In the genomic region with DNA sequence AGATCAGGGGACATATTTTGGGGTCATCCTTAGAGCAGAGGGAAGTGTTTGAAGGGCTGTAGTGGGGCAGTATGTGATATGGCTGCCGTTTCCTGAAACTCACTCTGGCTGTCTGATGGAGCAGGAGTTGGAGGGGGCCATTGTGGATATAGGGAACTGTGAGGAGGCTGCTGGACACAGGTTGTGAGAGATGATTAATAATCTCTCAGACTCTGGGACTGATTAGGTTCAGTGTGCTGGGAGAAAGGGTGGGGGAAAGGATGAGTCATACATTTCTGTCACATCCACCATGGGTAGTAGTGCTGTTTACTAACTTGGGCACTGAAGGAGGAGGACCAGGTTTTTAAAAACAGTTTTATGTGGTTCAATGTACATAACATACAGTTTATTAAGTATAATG, we compare ENCODE assay signal across 11 cellular contexts. TPM values are rescaled to one million over a fixed set of nuclear protein-coding genes. Genes with fewer than 3 reads are reported as not detected.
DNase-seq lines count a peak whose midpoint lies in the region; ATAC-seq and TF ChIP-seq lines count a peak whose summit lies in the region.
"Had no signal": no experiment of that assay in that cellular context is flagged by ENCODE, and none has a peak within 500 bp of the region (broad histone marks: within the 10 kb centered on the region; RNA-seq: fewer than 3 reads in every experiment).

No MANE protein-coding gene starts in this region.

- H3K27me3 ChIP-seq in BJ (ENCODE audit: control insufficient read depth, insufficient read depth, low read length) (no peaks in the 10 kb centered on the region), WERI-Rb-1 (ENCODE audit: insufficient read depth, low read depth, severe bottlenecking) (no peaks in the 10 kb centered on the region)
- H3K27me3 ChIP-seq: right lobe of liver, stomach had no signal

- TF ChIP-seq CTCF in BJ (IDR thresholded peaks at IDR 0.05; ENCODE audit: insufficient read depth, low read depth, low read length): no peak
- no peak for TF ChIP-seq CTCF in HEK293 (tag by site-specific recombination; IDR thresholded peaks at IDR 0.05)
- TF ChIP-seq CTCF in WERI-Rb-1 (IDR thresholded peaks at IDR 0.05; ENCODE audit: low read depth, low read length): no peak
- no peak for TF ChIP-seq CTCF in osteocyte (IDR thresholded peaks at IDR 0.05)

- peak; percentile 27 for DNase-seq in BJ (ENCODE audit: low read depth)
- DNase-seq in WERI-Rb-1: peak; percentile 7
- peak; percentile 50 for DNase-seq in hepatic stellate cell (ENCODE audit: low spot score)
- no peak for DNase-seq in osteocyte (ENCODE audit: extremely low spot score, unreplicated experiment)
- DNase-seq: right lobe of liver, stomach had no signal

- H3K36me3 ChIP-seq in BJ (ENCODE audit: control insufficient read depth, insufficient read depth, low read length): no peaks in the 10 kb centered on the region
- H3K36me3 ChIP-seq in HEK293 (ENCODE audit: control insufficient read depth in 2 of 2, insufficient read depth in 1 of 2, low read length in 2 of 2): no peaks in the 10 kb centered on the region
- no peaks in the 10 kb centered on the region for H3K36me3 ChIP-seq in WERI-Rb-1
- H3K36me3 ChIP-seq: right lobe of liver, stomach had no signal

- H3K27ac ChIP-seq in HEK293 (ENCODE audit: extremely low read depth, low read depth, low read length): no peak overlapping the region
- H3K27ac ChIP-seq in WERI-Rb-1: no peak overlapping the region
- H3K27ac ChIP-seq: right lobe of liver, stomach, VCaP had no signal

- POLR2A ChIA-PET in BJ (lab: Charles Lee): no interaction called here
- POLR2A ChIA-PET in HEK293 (lab: Yijun Ruan, JAX): no interaction called here

- CTCF ChIA-PET in BJ (lab: Yijun Ruan, JAX): no interaction called here
- CTCF ChIA-PET in HEK293 (lab: Yijun Ruan, JAX): interaction anchor here (0.6 kb wide), 1 partner anchor 32 kb away, joined by 4 read pairs; no protein-coding TSS in a partner anchor

- H3K4me1 Mint-ChIP-seq in osteocyte (ENCODE audit: unreplicated experiment): peaks cover 35% of the 10 kb centered on the region

- H3K9me3 Mint-ChIP-seq in osteocyte (ENCODE audit: unreplicated experiment): no peaks in the 10 kb centered on the region

- H3K4me3 Mint-ChIP-seq in osteocyte (ENCODE audit: unreplicated experiment): no peak overlapping the region

- no peaks in the 10 kb centered on the region for H3K9me3 ChIP-seq in HEK293 (ENCODE audit: control insufficient read depth, insufficient read depth, low read depth, low read length)
- H3K9me3 ChIP-seq in WERI-Rb-1 (ENCODE audit: severe bottlenecking): no peaks in the 10 kb centered on the region
- H3K9me3 ChIP-seq: right lobe of liver, stomach had no signal

- peaks cover 13% of the 10 kb centered on the region for H3K4me1 ChIP-seq in HEK293 (ENCODE audit: control insufficient read depth, insufficient read depth, low read length)

- H3K4me3 ChIP-seq in BJ (ENCODE audit: low read depth, low read length) (no peak overlapping the region), HEK293 (ENCODE audit: low read depth, low read length) (no peak overlapping the region), WERI-Rb-1 (ENCODE audit: low read depth, low read length) (no peak overlapping the region)
- H3K4me3 ChIP-seq: right lobe of liver, stomach had no signal

- no peaks in the 10 kb centered on the region for H3K27me3 Mint-ChIP-seq in osteocyte (ENCODE audit: unreplicated experiment)

- no peaks in the 10 kb centered on the region for H3K36me3 Mint-ChIP-seq in osteocyte (ENCODE audit: unreplicated experiment)

- no peak for ATAC-seq in HG03432 (IDR thresholded peaks at IDR 0.05; ENCODE audit: unreplicated experiment)
- ATAC-seq in HG02678 (IDR thresholded peaks at IDR 0.05; ENCODE audit: unreplicated experiment): no peak
- ATAC-seq in GM18867 (IDR thresholded peaks at IDR 0.05; ENCODE audit: unreplicated experiment): no peak

- H3K27ac Mint-ChIP-seq in osteocyte (ENCODE audit: unreplicated experiment): no peak overlapping the region

TF ChIP-seq in HEK293, 187 proteins besides CTCF, POLR2A, EP300 and RAD21 (continues in another document):
- TF ChIP-seq, protein P1, sequence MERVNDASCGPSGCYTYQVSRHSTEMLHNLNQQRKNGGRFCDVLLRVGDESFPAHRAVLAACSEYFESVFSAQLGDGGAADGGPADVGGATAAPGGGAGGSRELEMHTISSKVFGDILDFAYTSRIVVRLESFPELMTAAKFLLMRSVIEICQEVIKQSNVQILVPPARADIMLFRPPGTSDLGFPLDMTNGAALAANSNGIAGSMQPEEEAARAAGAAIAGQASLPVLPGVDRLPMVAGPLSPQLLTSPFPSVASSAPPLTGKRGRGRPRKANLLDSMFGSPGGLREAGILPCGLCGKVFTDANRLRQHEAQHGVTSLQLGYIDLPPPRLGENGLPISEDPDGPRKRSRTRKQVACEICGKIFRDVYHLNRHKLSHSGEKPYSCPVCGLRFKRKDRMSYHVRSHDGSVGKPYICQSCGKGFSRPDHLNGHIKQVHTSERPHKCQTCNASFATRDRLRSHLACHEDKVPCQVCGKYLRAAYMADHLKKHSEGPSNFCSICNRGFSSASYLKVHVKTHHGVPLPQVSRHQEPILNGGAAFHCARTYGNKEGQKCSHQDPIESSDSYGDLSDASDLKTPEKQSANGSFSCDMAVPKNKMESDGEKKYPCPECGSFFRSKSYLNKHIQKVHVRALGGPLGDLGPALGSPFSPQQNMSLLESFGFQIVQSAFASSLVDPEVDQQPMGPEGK (tag by site-specific recombination; IDR thresholded peaks at IDR 0.05): peak; percentile 56; the same call in 1 of the 2 replicates
- TF ChIP-seq, protein P2, sequence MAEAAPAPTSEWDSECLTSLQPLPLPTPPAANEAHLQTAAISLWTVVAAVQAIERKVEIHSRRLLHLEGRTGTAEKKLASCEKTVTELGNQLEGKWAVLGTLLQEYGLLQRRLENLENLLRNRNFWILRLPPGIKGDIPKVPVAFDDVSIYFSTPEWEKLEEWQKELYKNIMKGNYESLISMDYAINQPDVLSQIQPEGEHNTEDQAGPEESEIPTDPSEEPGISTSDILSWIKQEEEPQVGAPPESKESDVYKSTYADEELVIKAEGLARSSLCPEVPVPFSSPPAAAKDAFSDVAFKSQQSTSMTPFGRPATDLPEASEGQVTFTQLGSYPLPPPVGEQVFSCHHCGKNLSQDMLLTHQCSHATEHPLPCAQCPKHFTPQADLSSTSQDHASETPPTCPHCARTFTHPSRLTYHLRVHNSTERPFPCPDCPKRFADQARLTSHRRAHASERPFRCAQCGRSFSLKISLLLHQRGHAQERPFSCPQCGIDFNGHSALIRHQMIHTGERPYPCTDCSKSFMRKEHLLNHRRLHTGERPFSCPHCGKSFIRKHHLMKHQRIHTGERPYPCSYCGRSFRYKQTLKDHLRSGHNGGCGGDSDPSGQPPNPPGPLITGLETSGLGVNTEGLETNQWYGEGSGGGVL (tag by site-specific recombination; IDR thresholded peaks at IDR 0.05): peak; percentile 65
- TF ChIP-seq ZBTB21 (tag by site-specific recombination; IDR thresholded peaks at IDR 0.05): no peak
- TF ChIP-seq ZNF114 (tag by site-specific recombination; IDR thresholded peaks at IDR 0.05): no peak
- peak; percentile 21; the same call in 1 of the 2 replicates for TF ChIP-seq ZNF366 (tag by site-specific recombination; conservative IDR thresholded peaks at IDR 0.05)
- 0 out of 2 replicates have a peak, but pooled peaks have one; percentile 11 for TF ChIP-seq ZEB2 (tag by site-specific recombination; IDR thresholded peaks at IDR 0.05)
- TF ChIP-seq, protein P3, sequence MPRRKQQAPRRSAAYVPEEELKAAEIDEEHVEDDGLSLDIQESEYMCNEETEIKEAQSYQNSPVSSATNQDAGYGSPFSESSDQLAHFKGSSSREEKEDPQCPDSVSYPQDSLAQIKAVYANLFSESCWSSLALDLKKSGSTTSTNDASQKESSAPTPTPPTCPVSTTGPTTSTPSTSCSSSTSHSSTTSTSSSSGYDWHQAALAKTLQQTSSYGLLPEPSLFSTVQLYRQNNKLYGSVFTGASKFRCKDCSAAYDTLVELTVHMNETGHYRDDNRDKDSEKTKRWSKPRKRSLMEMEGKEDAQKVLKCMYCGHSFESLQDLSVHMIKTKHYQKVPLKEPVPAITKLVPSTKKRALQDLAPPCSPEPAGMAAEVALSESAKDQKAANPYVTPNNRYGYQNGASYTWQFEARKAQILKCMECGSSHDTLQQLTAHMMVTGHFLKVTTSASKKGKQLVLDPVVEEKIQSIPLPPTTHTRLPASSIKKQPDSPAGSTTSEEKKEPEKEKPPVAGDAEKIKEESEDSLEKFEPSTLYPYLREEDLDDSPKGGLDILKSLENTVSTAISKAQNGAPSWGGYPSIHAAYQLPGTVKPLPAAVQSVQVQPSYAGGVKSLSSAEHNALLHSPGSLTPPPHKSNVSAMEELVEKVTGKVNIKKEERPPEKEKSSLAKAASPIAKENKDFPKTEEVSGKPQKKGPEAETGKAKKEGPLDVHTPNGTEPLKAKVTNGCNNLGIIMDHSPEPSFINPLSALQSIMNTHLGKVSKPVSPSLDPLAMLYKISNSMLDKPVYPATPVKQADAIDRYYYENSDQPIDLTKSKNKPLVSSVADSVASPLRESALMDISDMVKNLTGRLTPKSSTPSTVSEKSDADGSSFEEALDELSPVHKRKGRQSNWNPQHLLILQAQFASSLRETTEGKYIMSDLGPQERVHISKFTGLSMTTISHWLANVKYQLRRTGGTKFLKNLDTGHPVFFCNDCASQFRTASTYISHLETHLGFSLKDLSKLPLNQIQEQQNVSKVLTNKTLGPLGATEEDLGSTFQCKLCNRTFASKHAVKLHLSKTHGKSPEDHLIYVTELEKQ (tag by site-specific recombination; IDR thresholded peaks at IDR 0.05; ENCODE audit: borderline replicate concordance): peak; percentile 27; the same call in 1 of the 2 replicates
- TF ChIP-seq TRIM28 (IDR thresholded peaks at IDR 0.05; ENCODE audit: borderline replicate concordance, low read length): no peak; the same call in 1 of the 2 replicates
- TF ChIP-seq ZNF707 (tag by site-specific recombination; IDR thresholded peaks at IDR 0.05): no peak
- 0 out of 2 replicates have a peak, but pooled peaks have one; percentile 37 for TF ChIP-seq PRDM1 (tag by site-specific recombination; IDR thresholded peaks at IDR 0.05)
- no peak for TF ChIP-seq ZNF830 (tag by site-specific recombination; IDR thresholded peaks at IDR 0.05; ENCODE audit: low read depth)
- TF ChIP-seq SP7 (tag by site-specific recombination; IDR thresholded peaks at IDR 0.05): peak; percentile 51; the same call in 1 of the 2 replicates

RNA-seq across cellular contexts. Expression of a gene that starts 4.8 kb away (rescaled TPM):
- 3.3 and 4.5 TPM in 2 replicates for polyA plus RNA-seq in BJ (2011; rRNA removed)
- polyA minus RNA-seq in BJ (2011; rRNA and poly(A)+ RNA removed): 3.2 and 3.3 TPM in 2 replicates
- total RNA-seq in osteocyte: 8.2 and 10.3 TPM in 2 replicates

RNA-seq across cellular contexts. Expression of a gene that starts 42.9 kb away (rescaled TPM):
- 15.0 and 30.2 TPM in 2 replicates for polyA plus RNA-seq in BJ (2011; rRNA removed)
- 7.1 and 8.3 TPM in 2 replicates for polyA minus RNA-seq in BJ (2011; rRNA and poly(A)+ RNA removed)
- 73.5 and 75.5 TPM in 2 replicates for total RNA-seq in osteocyte
